8 cellular contexts compared by ENCODE assay signal in genomic region chr16:72847187-72848044, GRCh38.
DNase-seq lines count a peak whose midpoint lies in the region; ATAC-seq and TF ChIP-seq lines count a peak whose summit lies in the region.

No MANE protein-coding gene starts in this region.

- DNase-seq in AG09309 (ENCODE audit: low read depth) (no peak), NCI-H1694 (lab: John Stamatoyannopoulos, UW) (peak; percentile 15), midbrain (lab: John Stamatoyannopoulos, UW) (peak; percentile 14)
- no peak for DNase-seq in central memory CD4-positive, alpha-beta T cell

- H3K4me3 ChIP-seq in AG09309 (ENCODE audit: control insufficient read depth, low read depth, low read length) (no peak overlapping the region), GM12875 (ENCODE audit: low read depth, low read length) (no peak overlapping the region)

- H3K27ac ChIP-seq in cingulate gyrus (ENCODE audit: low read depth, low read length): peak overlapping the region; percentile 75

- ATAC-seq in HG03521 (IDR thresholded peaks at IDR 0.05; ENCODE audit: unreplicated experiment) (no peak), HG02885 (IDR thresholded peaks at IDR 0.05; ENCODE audit: poor library complexity, unreplicated experiment) (no peak)

- TF ChIP-seq CTCF in AG09309 (IDR thresholded peaks at IDR 0.05; ENCODE audit: control insufficient read depth, insufficient read depth, low read depth, low read length, missing control alignments): peak; percentile 54
- peak; percentile 59 for TF ChIP-seq CTCF in GM12875 (IDR thresholded peaks at IDR 0.05; ENCODE audit: borderline replicate concordance, insufficient read depth, low read depth, low read length)

Comparison
In these comparisons a context has a peak if more than half of its experiments do, and no peak if none do; other contexts are left out.
1. DNase-seq: peak in NCI-H1694 (single experiment) and midbrain (single experiment); none in AG09309 (single experiment) and central memory CD4-positive, alpha-beta T cell (single experiment).